15 cellular contexts compared by ENCODE assay signal in genomic region chr21:27813750-27814149, GRCh38.
A peak's percentile ranks its signal among the peaks of the same experiment; 100 is the strongest.
DNase-seq lines count a peak whose midpoint lies in the region; ATAC-seq and TF ChIP-seq lines count a peak whose summit lies in the region.
"Had no signal": no experiment of that assay in that cellular context is flagged by ENCODE, and none has a peak within 500 bp of the region (broad histone marks: within the 10 kb centered on the region; RNA-seq: fewer than 3 reads in every experiment).

No MANE protein-coding gene starts in this region.

- H2AFZ ChIP-seq in PC-3 (ENCODE audit: low read length) (peak overlapping the region; percentile 66), fibroblast of lung (ENCODE audit: low read length) (peak overlapping the region; percentile 55)

- H3K4me3 ChIP-seq in PC-3 (ENCODE audit: low read length), result no peak overlapping the region
- no peak overlapping the region for H3K4me3 ChIP-seq in fibroblast of lung (replicated peaks in 1 of 4; ENCODE audit: control extremely low read depth in 1 of 4, insufficient read depth in 1 of 4, low read depth in 3 of 4, low read length in 4 of 4)
- H3K4me3 ChIP-seq in tibial nerve, result peak overlapping the region in 1 of 4 donors; percentile 9
- H3K4me3 ChIP-seq in Peyer's patch, result no peak overlapping the region
- H3K4me3 ChIP-seq: K562 had no signal

- TF ChIP-seq EP300 in tibial nerve (IDR thresholded peaks at IDR 0.05), result peak; percentile 39 to 83

- no peaks in the 10 kb centered on the region for H3K79me2 ChIP-seq in PC-3 (ENCODE audit: low read length)
- no peaks in the 10 kb centered on the region for H3K79me2 ChIP-seq in fibroblast of lung (ENCODE audit: control insufficient read depth, insufficient read depth, low read length)

- H4K20me1 ChIP-seq in PC-3 (ENCODE audit: low read length) (no peaks in the 10 kb centered on the region), fibroblast of lung (ENCODE audit: control insufficient read depth, extremely low read depth, insufficient read depth, low read length) (no peaks in the 10 kb centered on the region)

- TF ChIP-seq POLR2A in tibial nerve (IDR thresholded peaks at IDR 0.05), result peak in 1 of 2 donors; percentile 45
- TF ChIP-seq POLR2A in Peyer's patch (IDR thresholded peaks at IDR 0.05), result no peak

- H3K36me3 ChIP-seq in PC-3 (ENCODE audit: low read depth, low read length) (no peaks in the 10 kb centered on the region), fibroblast of lung (ENCODE audit: control insufficient read depth, insufficient read depth, low read length) (no peaks in the 10 kb centered on the region), tibial nerve (no peaks in the 10 kb centered on the region), Peyer's patch (no peaks in the 10 kb centered on the region)

- H3K9ac ChIP-seq in PC-3 (ENCODE audit: low read length) (no peak overlapping the region), fibroblast of lung (ENCODE audit: insufficient read depth, low read length) (no peak overlapping the region)

- CTCF ChIA-PET in PC-3 (lab: Charles Lee), result no interaction called here

- H3K27ac ChIP-seq in PC-3 (ENCODE audit: low read length) (no peak overlapping the region), fibroblast of lung (ENCODE audit: insufficient read depth, low read length) (no peak overlapping the region), tibial nerve (peak overlapping the region; percentile 69 to 90 (median 77)), Peyer's patch (peak overlapping the region in 1 of 4 donors; percentile 19)

- intact Hi-C loops in PC-3 (cut with micrococcal nuclease), result no loop called here

- BruUV-seq in PC-3 (replicated peaks; lab: Mats Ljungman, UMichigan), result no TSS peak

- WGBS in tibial nerve, 2 donors, result 19 to 28% methylated on average over 8 of the region's 8 CpGs

- no peaks in the 10 kb centered on the region for H3F3A ChIP-seq in PC-3 (ENCODE audit: low read length, unreplicated experiment)

- no peak for ATAC-seq in PC-3
- ATAC-seq: K562; stimulated activated memory B cell treated with anti-CD40 and anti-IgM and Interleukin-4, amounts not matched to agents 10 μg/mL and 1 μg/mL and 100 μg/mL, for 72 hours had no signal

- no peak for TF ChIP-seq CTCF in PC-3 (conservative IDR thresholded peaks at IDR 0.05; ENCODE audit: low read depth, low read length)
- no peak for TF ChIP-seq CTCF in fibroblast of lung (conservative IDR thresholded peaks at IDR 0.05 in 1 of 2, IDR thresholded peaks at IDR 0.05 in 1 of 2; ENCODE audit: low read depth in 1 of 2, low read length in 2 of 2)
- TF ChIP-seq CTCF in tibial nerve (IDR thresholded peaks at IDR 0.05), result peak in 1 of 5 experiments; percentile 14
- no peak for TF ChIP-seq CTCF in Peyer's patch (IDR thresholded peaks at IDR 0.05)

- H3K4me2 ChIP-seq in PC-3 (ENCODE audit: low read length), result peak overlapping the region; percentile 39
- H3K4me2 ChIP-seq in fibroblast of lung (ENCODE audit: extremely low read depth, insufficient read depth, low read length), result no peak overlapping the region

- H3K4me1 ChIP-seq in PC-3 (ENCODE audit: insufficient read depth, low read length), result peaks cover 3% of the 10 kb centered on the region; the same call in 1 of the 2 replicates
- H3K4me1 ChIP-seq in fibroblast of lung (ENCODE audit: control insufficient read depth, extremely low read depth, insufficient read depth, low read length), result no peaks in the 10 kb centered on the region
- H3K4me1 ChIP-seq in tibial nerve, result peaks cover 0 to 21% (median 0%) of the 10 kb centered on the region in 4 donors
- no peaks in the 10 kb centered on the region for H3K4me1 ChIP-seq in Peyer's patch

- H3K9me3 ChIP-seq in PC-3 (ENCODE audit: low read length), result no peaks in the 10 kb centered on the region
- no peaks in the 10 kb centered on the region for H3K9me3 ChIP-seq in fibroblast of lung (ENCODE audit: control insufficient read depth, insufficient read depth, low read depth, low read length)
- H3K9me3 ChIP-seq in tibial nerve, result no peaks in the 10 kb centered on the region
- H3K9me3 ChIP-seq in Peyer's patch, result no peaks in the 10 kb centered on the region

- DNase-seq in PC-3 (no peak), fibroblast of lung (ENCODE audit: low read depth in 2 of 2) (no peak), midbrain (lab: John Stamatoyannopoulos, UW) (peak; percentile 86), tibial nerve (ENCODE audit: low spot score in 2 of 2) (peak; percentile 14 to 47), NCI-H2171 treated with DMSO at 0.1 percent for 48 hours (lab: John Stamatoyannopoulos, UW) (no peak), Peyer's patch (no peak)
- no peak for DNase-seq in stimulated activated CD4-positive, alpha-beta T cell treated with anti-CD3 and anti-CD28 coated beads, Interleukin-2, amount 100 ng/mL, for 24 hours
- DNase-seq: activated CD4-positive, alpha-beta T cell treated with anti-CD3 and anti-CD28 coated beads, Interleukin-2, amount 50 U/mL, for 1 hour; activated naive CD8-positive, alpha-beta T cell treated with anti-CD3 and anti-CD28 coated beads, Interleukin-2, amount 10 ng/mL, durations not matched to agents 7 days and 5 days; activated T-cell treated with anti-CD3 and anti-CD28 coated beads, Interleukin-2, amount 50 U/mL, for 24 hours; CD8-positive, alpha-beta memory T cell; erythroblast; retina had no signal

- POLR2A ChIA-PET in PC-3 (lab: Charles Lee; ENCODE audit: unreplicated experiment), result no interaction called here

- no peaks in the 10 kb centered on the region for H3K27me3 ChIP-seq in PC-3 (ENCODE audit: low read length)
- H3K27me3 ChIP-seq in fibroblast of lung (ENCODE audit: control insufficient read depth, insufficient read depth, low read length), result no peaks in the 10 kb centered on the region
- no peaks in the 10 kb centered on the region for H3K27me3 ChIP-seq in tibial nerve
- H3K27me3 ChIP-seq in Peyer's patch, result no peaks in the 10 kb centered on the region

- H3K9me2 ChIP-seq in PC-3 (replicated peaks; ENCODE audit: low read length), result no peaks in the 10 kb centered on the region

Comparison
In these comparisons a context has a peak if more than half of its experiments do, and no peak if none do; other contexts are left out.
1. DNase-seq: peak in midbrain (single experiment) and tibial nerve (2 of 2); none in PC-3 (single experiment), fibroblast of lung (0 of 2), stimulated activated CD4-positive, alpha-beta T cell treated with anti-CD3 and anti-CD28 coated beads, Interleukin-2, amount 100 ng/mL, for 24 hours (0 of 2), NCI-H2171 treated with DMSO at 0.1 percent for 48 hours (single experiment) and Peyer's patch (0 of 3).
2. H3K27ac ChIP-seq: peak in tibial nerve (4 of 4); none in PC-3 (single experiment) and fibroblast of lung (single experiment).